25 cellular contexts compared by ENCODE assay signal in genomic region chr19:30535011-30535410, GRCh38.
DNase-seq lines count a peak whose midpoint lies in the region; ATAC-seq and TF ChIP-seq lines count a peak whose summit lies in the region.
"Had no signal": no experiment of that assay in that cellular context is flagged by ENCODE, and none has a peak within 500 bp of the region (broad histone marks: within the 10 kb centered on the region; RNA-seq: fewer than 3 reads in every experiment).

No MANE protein-coding gene starts in this region.

- ATAC-seq in Right ventricle myocardium inferior (no peak), sciatic nerve (no peak), GM19463 (IDR thresholded peaks at IDR 0.05; ENCODE audit: unreplicated experiment) (no peak)
- ATAC-seq: GM12878, HCT116, SK-N-SH treated with all-trans-retinoic acid at 6 μM for 48 hours had no signal

- H3K27ac ChIP-seq in coronary artery = no peak overlapping the region
- H3K27ac ChIP-seq: 22Rv1, HL-60, PC-9, SJCRH30 had no signal

- H3K4me3 ChIP-seq in MG63 (no peak overlapping the region), coronary artery (no peak overlapping the region)
- H3K4me3 ChIP-seq: GM12878, PC-9, SJCRH30 had no signal

- no peaks in the 10 kb centered on the region for H3K9me3 ChIP-seq in MG63

- DNase-seq in cardiac septum (ENCODE audit: low spot score) = peak; percentile 33
- DNase-seq in Right ventricle myocardium inferior (ENCODE audit: missing footprints) = no peak
- peak; percentile 7 for DNase-seq in MG63
- DNase-seq in coronary artery (ENCODE audit: low spot score) = peak; percentile 62
- DNase-seq in sciatic nerve (ENCODE audit: low spot score) = peak; percentile 28
- no peak for DNase-seq in DMS53 (lab: John Stamatoyannopoulos, UW)
- no peak for DNase-seq in NCI-H2171 treated with DMSO at 0.1 percent for 48 hours (lab: John Stamatoyannopoulos, UW)
- DNase-seq: Calu3; DND-41; Karpas-422; NCI-H1105 treated with DMSO at 0.1 percent for 48 hours; NCI-H146; NCI-H2029; NCI-H446 treated with DMSO at 0.1 percent for 48 hours; NCI-H526; NCI-H82; NK-92 treated with Interleukin-12 subunit alpha and Interleukin-12 subunit beta, amount 100 ng/mL, for 24 hours; PC-9; SJCRH30 had no signal

- H3K36me3 ChIP-seq in MG63 = no peaks in the 10 kb centered on the region
- H3K36me3 ChIP-seq: SJCRH30 had no signal

- TF ChIP-seq CTCF in coronary artery (IDR thresholded peaks at IDR 0.05) = no peak

- intact Hi-C loops in cardiac septum (cut with DNase I) = no loop called here
- intact Hi-C loops in Right ventricle myocardium inferior (cut with DNase I) = no loop called here
- intact Hi-C loops in sciatic nerve (cut with DNase I) = no loop called here

- peaks cover 7% of the 10 kb centered on the region for H3K27me3 ChIP-seq in MG63
- H3K27me3 ChIP-seq: SJCRH30 had no signal

Comparison
In these comparisons a context has a peak if more than half of its experiments do, and no peak if none do; other contexts are left out.
1. DNase-seq: peak in cardiac septum (single experiment), MG63 (single experiment), coronary artery (single experiment) and sciatic nerve (single experiment); none in Right ventricle myocardium inferior (single experiment), DMS53 (single experiment) and NCI-H2171 treated with DMSO at 0.1 percent for 48 hours (single experiment).